ENCODE assay signal across 26 cellular contexts in the genomic region with DNA sequence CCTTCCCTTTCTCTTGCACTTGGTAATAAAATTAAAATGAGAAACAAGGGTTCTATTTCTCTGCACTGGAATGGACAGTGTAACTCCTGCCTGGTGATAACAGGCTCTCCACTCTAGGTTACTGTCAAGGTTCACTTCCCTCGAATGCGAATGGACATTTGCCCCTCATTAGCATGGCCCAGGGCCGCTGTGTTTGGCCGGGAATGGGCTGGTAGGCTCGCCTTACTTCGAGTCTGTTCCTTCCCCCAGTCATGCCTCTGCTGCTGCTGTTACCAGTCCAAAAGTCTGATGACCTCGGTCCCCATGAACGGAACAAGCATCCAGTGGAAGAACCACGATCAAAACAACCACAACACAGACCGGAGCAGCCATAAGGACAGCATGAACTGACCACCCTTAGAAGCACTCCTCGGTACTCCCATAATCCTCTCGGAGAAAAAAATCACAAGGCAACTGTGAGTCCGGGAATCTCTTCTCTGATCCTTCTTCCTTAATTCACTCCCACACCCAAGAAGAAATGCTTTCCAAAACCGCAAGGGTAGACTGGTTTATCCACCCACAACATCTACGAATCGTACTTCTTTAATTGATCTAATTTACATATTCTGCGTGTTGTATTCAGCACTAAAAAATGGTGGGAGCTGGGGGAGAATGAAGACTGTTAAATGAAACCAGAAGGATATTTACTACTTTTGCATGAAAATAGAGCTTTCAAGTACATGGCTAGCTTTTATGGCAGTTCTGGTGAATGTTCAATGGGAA.
A peak's percentile ranks its signal among the peaks of the same experiment; 100 is the strongest.
DNase-seq lines count a peak whose midpoint lies in the region; ATAC-seq and TF ChIP-seq lines count a peak whose summit lies in the region.
"Had no signal": no experiment of that assay in that cellular context is flagged by ENCODE, and none has a peak within 500 bp of the region (broad histone marks: within the 10 kb centered on the region; RNA-seq: fewer than 3 reads in every experiment).

No MANE protein-coding gene starts in this region.

- no peaks in the 10 kb centered on the region for H3K79me2 ChIP-seq in GM23338 (replicated peaks; ENCODE audit: insufficient read depth)

- peak; percentile 10 for DNase-seq in GM23338 (ENCODE audit: low spot score)
- peak; percentile 53 for DNase-seq in RPMI7951 (ENCODE audit: low read depth)
- peak; percentile 55 for DNase-seq in epithelial cell of esophagus (ENCODE audit: low read depth)
- DNase-seq in testis, result no peak
- no peak for DNase-seq in KG1 (lab: John Stamatoyannopoulos, UW)
- DNase-seq: activated naive CD4-positive, alpha-beta T cell; activated T-cell treated with anti-CD3 and anti-CD28 coated beads, Interleukin-2, amount 50 U/mL, for 1 hour; amygdala; CD4-positive, alpha-beta T cell; central memory CD4-positive, alpha-beta T cell; DMS153; erythroblast; gastrocnemius medialis; NCI-H1092; NCI-H1930; NCI-H446; small intestine; stimulated activated CD4-positive, alpha-beta T cell treated with anti-CD3 and anti-CD28 coated beads, Interleukin-2, amount 100 ng/mL, for 24 hours had no signal

- ATAC-seq in GM23338, result no peak; the same call in 2 of the 3 replicates
- ATAC-seq in HG03354 (IDR thresholded peaks at IDR 0.05; ENCODE audit: poor library complexity, severe bottlenecking, unreplicated experiment), result no peak
- ATAC-seq in HG03196 (IDR thresholded peaks at IDR 0.05; ENCODE audit: unreplicated experiment), result no peak
- ATAC-seq: activated CD4-positive, CD25-positive, alpha-beta regulatory T cell treated with anti-CD3 and anti-CD28 coated beads, Interleukin-2, amount 50 U/mL, for 24 hours; gastrocnemius medialis; stimulated activated effector memory CD8-positive, alpha-beta T cell treated with anti-CD3 and anti-CD28 coated beads, Interleukin-12 subunit alpha, Interleukin-12 subunit beta, amount 100 ng/mL, for 72 hours had no signal

- no peaks in the 10 kb centered on the region for H3F3A ChIP-seq in GM23338 (replicated peaks; ENCODE audit: low read depth)

- TF ChIP-seq POLR2A in testis (IDR thresholded peaks at IDR 0.05), result no peak

- WGBS in testis, 2 donors, result 70 to 73% methylated on average over 17 of the region's 17 CpGs

- no peak overlapping the region for H3K27ac ChIP-seq in GM23338 (ENCODE audit: low read depth)
- no peak overlapping the region for H3K27ac ChIP-seq in testis
- H3K27ac ChIP-seq: gastrocnemius medialis, neutrophil, RWPE1, suprapubic skin had no signal

- H3K4me3 Mint-ChIP-seq in GM23338, result no peak overlapping the region
- H3K4me3 Mint-ChIP-seq: CD4-positive, alpha-beta T cell; stimulated activated effector memory CD8-positive, alpha-beta T cell treated with anti-CD3 and anti-CD28 coated beads, Interleukin-12 subunit alpha, Interleukin-12 subunit beta, amount 100 ng/mL, for 72 hours had no signal

- no peak overlapping the region for H3K27ac Mint-ChIP-seq in GM23338
- H3K27ac Mint-ChIP-seq: CD4-positive, alpha-beta T cell; stimulated activated effector memory CD8-positive, alpha-beta T cell treated with anti-CD3 and anti-CD28 coated beads, Interleukin-12 subunit alpha, Interleukin-12 subunit beta, amount 100 ng/mL, for 72 hours had no signal

- H3K27me3 ChIP-seq in GM23338 (ENCODE audit: insufficient read depth) (no peaks in the 10 kb centered on the region), testis (no peaks in the 10 kb centered on the region)
- H3K27me3 ChIP-seq: gastrocnemius medialis, suprapubic skin had no signal

- H2AFZ ChIP-seq in GM23338, result peak overlapping the region; percentile 80

- no peaks in the 10 kb centered on the region for H3K36me3 Mint-ChIP-seq in GM23338 (ENCODE audit: low read depth)
- H3K36me3 Mint-ChIP-seq: stimulated activated effector memory CD8-positive, alpha-beta T cell treated with anti-CD3 and anti-CD28 coated beads, Interleukin-12 subunit alpha, Interleukin-12 subunit beta, amount 100 ng/mL, for 72 hours had no signal

- peaks cover 8% of the 10 kb centered on the region; the same call in 2 of the 3 replicates for H3K4me1 Mint-ChIP-seq in GM23338
- H3K4me1 Mint-ChIP-seq: stimulated activated effector memory CD8-positive, alpha-beta T cell treated with anti-CD3 and anti-CD28 coated beads, Interleukin-12 subunit alpha, Interleukin-12 subunit beta, amount 100 ng/mL, for 72 hours had no signal

- intact Hi-C loops in testis (cut with DNase I; ENCODE audit: low total_unique reads), result no loop called here

- no peaks in the 10 kb centered on the region for H3K9me3 Mint-ChIP-seq in GM23338
- H3K9me3 Mint-ChIP-seq: CD4-positive, alpha-beta T cell; stimulated activated effector memory CD8-positive, alpha-beta T cell treated with anti-CD3 and anti-CD28 coated beads, Interleukin-12 subunit alpha, Interleukin-12 subunit beta, amount 100 ng/mL, for 72 hours had no signal

- TF ChIP-seq CTCF in GM23338 (conservative IDR thresholded peaks at IDR 0.05; ENCODE audit: low read depth in 2 of 2) (no peak), epithelial cell of esophagus (IDR thresholded peaks at IDR 0.05; ENCODE audit: insufficient read depth, low read depth, low read length, missing control alignments) (no peak), testis (IDR thresholded peaks at IDR 0.05) (no peak)

- peaks cover 12% of the 10 kb centered on the region; the same call in 1 of the 2 replicates for H3K9me2 ChIP-seq in GM23338 (ENCODE audit: insufficient read depth)

- H3K4me1 ChIP-seq in GM23338 (ENCODE audit: insufficient read depth) (0 out of 2 replicates have a peak, but pooled peaks cover 4% of the 10 kb centered on the region), testis (no peaks in the 10 kb centered on the region)
- H3K4me1 ChIP-seq: gastrocnemius medialis, suprapubic skin had no signal

- H3K9me3 ChIP-seq in testis, result no peaks in the 10 kb centered on the region
- H3K9me3 ChIP-seq: gastrocnemius medialis, neutrophil, suprapubic skin had no signal

- no peaks in the 10 kb centered on the region for H4K20me1 ChIP-seq in GM23338 (replicated peaks; ENCODE audit: insufficient read depth)

- H3K4me3 ChIP-seq in GM23338 (no peak overlapping the region), epithelial cell of esophagus (ENCODE audit: low read length) (no peak overlapping the region), testis (peak overlapping the region; percentile 1 to 10)
- H3K4me3 ChIP-seq: gastrocnemius medialis, lung, suprapubic skin had no signal

- no peaks in the 10 kb centered on the region; the same call in 1 of the 2 replicates for H3K36me3 ChIP-seq in GM23338 (ENCODE audit: insufficient read depth)
- H3K36me3 ChIP-seq in testis (ENCODE audit: low read depth, missing control alignments), result no peaks in the 10 kb centered on the region
- H3K36me3 ChIP-seq: gastrocnemius medialis, neutrophil, suprapubic skin had no signal

- H3K27me3 Mint-ChIP-seq in GM23338 (ENCODE audit: insufficient read depth, low read depth, poor library complexity), result no peaks in the 10 kb centered on the region

- no peak overlapping the region for H3K4me2 ChIP-seq in GM23338

TF ChIP-seq in GM23338, 12 proteins besides CTCF, POLR2A, EP300 and RAD21 (continues in another document):
- TF ChIP-seq, protein P1, sequence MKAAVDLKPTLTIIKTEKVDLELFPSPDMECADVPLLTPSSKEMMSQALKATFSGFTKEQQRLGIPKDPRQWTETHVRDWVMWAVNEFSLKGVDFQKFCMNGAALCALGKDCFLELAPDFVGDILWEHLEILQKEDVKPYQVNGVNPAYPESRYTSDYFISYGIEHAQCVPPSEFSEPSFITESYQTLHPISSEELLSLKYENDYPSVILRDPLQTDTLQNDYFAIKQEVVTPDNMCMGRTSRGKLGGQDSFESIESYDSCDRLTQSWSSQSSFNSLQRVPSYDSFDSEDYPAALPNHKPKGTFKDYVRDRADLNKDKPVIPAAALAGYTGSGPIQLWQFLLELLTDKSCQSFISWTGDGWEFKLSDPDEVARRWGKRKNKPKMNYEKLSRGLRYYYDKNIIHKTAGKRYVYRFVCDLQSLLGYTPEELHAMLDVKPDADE (IDR thresholded peaks at IDR 0.05), result no peak
- no peak for TF ChIP-seq STAT1 (IDR thresholded peaks at IDR 0.05; ENCODE audit: unreplicated experiment)

Comparison
In these comparisons a context has a peak if more than half of its experiments do, and no peak if none do; other contexts are left out.
1. DNase-seq: peak in GM23338 (single experiment), RPMI7951 (single experiment) and epithelial cell of esophagus (single experiment); none in testis (single experiment) and KG1 (single experiment).
2. H3K4me3 ChIP-seq: peak in testis (2 of 2); none in GM23338 (single experiment) and epithelial cell of esophagus (single experiment).